In the genomic region with DNA sequence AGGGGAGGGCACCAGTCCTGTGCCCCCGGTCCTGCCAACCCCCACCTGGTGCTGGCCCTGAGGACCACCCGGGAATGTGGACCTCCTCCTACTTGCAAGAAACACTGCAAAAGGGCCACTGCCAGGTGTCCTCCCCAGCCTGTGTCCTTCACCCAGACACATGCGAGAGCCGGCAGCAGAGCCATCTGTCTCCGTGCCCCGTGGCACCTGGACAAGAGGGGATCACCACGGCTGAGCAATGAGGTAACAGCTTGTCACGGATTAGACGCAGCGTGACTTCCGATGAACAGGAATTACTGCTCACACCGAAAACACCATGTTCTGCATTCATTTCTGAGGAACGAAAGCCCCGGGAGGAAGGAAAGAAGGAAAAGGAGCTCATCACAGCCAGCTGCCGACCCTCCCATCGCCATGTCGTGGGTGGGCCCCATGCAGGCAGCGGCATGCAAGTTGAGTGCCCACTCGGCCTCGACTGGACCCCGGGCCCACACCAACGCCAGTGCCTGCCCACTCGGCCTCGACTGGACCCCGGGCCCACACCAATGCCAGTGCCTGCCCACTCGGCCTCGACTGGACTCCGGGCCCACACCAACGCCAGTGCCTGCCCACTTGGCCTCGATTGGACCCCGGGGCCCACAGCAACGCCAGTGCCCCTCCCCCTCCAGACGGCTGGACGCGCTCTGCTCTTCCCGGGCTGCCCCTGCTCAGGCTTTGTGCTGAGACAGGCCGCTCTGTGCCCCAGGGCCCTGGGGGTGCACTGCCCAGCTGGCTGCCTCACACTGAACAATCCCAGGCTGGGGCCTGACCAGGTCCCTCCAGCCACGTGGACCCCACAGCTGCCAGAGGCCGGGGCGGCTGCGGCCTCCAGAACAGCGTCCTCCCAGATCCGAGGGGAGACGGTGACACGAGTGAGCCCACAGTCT, we compare ENCODE assay signal across 19 cellular contexts. TPM values are rescaled to one million over a fixed set of nuclear protein-coding genes. Genes with fewer than 3 reads are reported as not detected.
DNase-seq lines count a peak whose midpoint lies in the region; ATAC-seq and TF ChIP-seq lines count a peak whose summit lies in the region.
"Had no signal": no experiment of that assay in that cellular context is flagged by ENCODE, and none has a peak within 500 bp of the region (broad histone marks: within the 10 kb centered on the region; RNA-seq: fewer than 3 reads in every experiment).

No MANE protein-coding gene starts in this region.

- POLR2A ChIA-PET in CD8-positive, alpha-beta T cell (lab: Charles Lee): no interaction called here

- WGBS in endodermal cell (ENCODE audit: insufficient coverage in 1 of 2, insufficient read length in 1 of 2), 2 experiments: 94 to 96% methylated on average over 31 to 45 of the region's 45 CpGs

- H3K27ac Mint-ChIP-seq in endodermal cell: no peak overlapping the region
- peak overlapping the region; percentile 87 for H3K27ac Mint-ChIP-seq in stimulated activated effector memory CD8-positive, alpha-beta T cell treated with anti-CD3 and anti-CD28 coated beads, Interleukin-12 subunit alpha, Interleukin-12 subunit beta, amount 100 ng/mL, for 72 hours
- H3K27ac Mint-ChIP-seq in CD8-positive, alpha-beta T cell: no peak overlapping the region
- no peak overlapping the region for H3K27ac Mint-ChIP-seq in progenitor cell of endocrine pancreas
- H3K27ac Mint-ChIP-seq: GM23338 had no signal

- DNase-seq in NCI-H2171 treated with DMSO at 0.1 percent for 48 hours (lab: John Stamatoyannopoulos, UW) (peak; percentile 50), NCI-H2171 (lab: John Stamatoyannopoulos, UW) (no peak), WERI-Rb-1 (peak; percentile 96), endodermal cell (no peak), SKM-1 treated with dmso at 0.1 percent for 144 hours (lab: John Stamatoyannopoulos, UW; ENCODE audit: unreplicated experiment) (no peak), progenitor cell of endocrine pancreas (ENCODE audit: low spot score, unreplicated experiment) (no peak)
- DNase-seq in stimulated activated effector memory CD8-positive, alpha-beta T cell treated with anti-CD3 and anti-CD28 coated beads, Interleukin-12 subunit alpha, Interleukin-12 subunit beta, amount 100 ng/mL, for 72 hours (ENCODE audit: low spot score in 2 of 2): no peak
- DNase-seq in CD8-positive, alpha-beta T cell: no peak
- DNase-seq: 8988T, HCEC 1CT, NCI-H1105, NCI-H2107, NCI-H345, NCI-H748 treated with DMSO at 0.1 percent for 48 hours, SHP77 treated with DMSO at 0.1 percent for 48 hours, SK-N-SH had no signal

- H3K4me3 ChIP-seq in WERI-Rb-1 (ENCODE audit: low read depth, low read length) (peak overlapping the region; percentile 32), endodermal cell (ENCODE audit: low read length) (no peak overlapping the region)
- H3K4me3 ChIP-seq in CD8-positive, alpha-beta T cell (ENCODE audit: low read depth, low read length): no peak overlapping the region
- H3K4me3 ChIP-seq: GM12878, GM23338 had no signal

- H3K27ac ChIP-seq in WERI-Rb-1 (peak overlapping the region; percentile 100), endodermal cell (ENCODE audit: low read depth, low read length) (peak overlapping the region; percentile 72)
- H3K27ac ChIP-seq in CD8-positive, alpha-beta T cell (ENCODE audit: low read depth, low read length): no peak overlapping the region

- TF ChIP-seq CTCF in WERI-Rb-1 (IDR thresholded peaks at IDR 0.05; ENCODE audit: low read depth, low read length): no peak
- TF ChIP-seq CTCF in endodermal cell (conservative IDR thresholded peaks at IDR 0.05): no peak
- TF ChIP-seq CTCF in CD8-positive, alpha-beta T cell (IDR thresholded peaks at IDR 0.05): no peak
- no peak for TF ChIP-seq CTCF in progenitor cell of endocrine pancreas (IDR thresholded peaks at IDR 0.05; ENCODE audit: unreplicated experiment)

- no peak for ATAC-seq in stimulated activated effector memory CD8-positive, alpha-beta T cell treated with anti-CD3 and anti-CD28 coated beads, Interleukin-12 subunit alpha, Interleukin-12 subunit beta, amount 100 ng/mL, for 72 hours
- no peak for ATAC-seq in CD8-positive, alpha-beta T cell
- ATAC-seq: GM12878, GM23338 had no signal

- peaks cover 2% of the 10 kb centered on the region for H3K4me1 Mint-ChIP-seq in endodermal cell
- peaks cover 6% of the 10 kb centered on the region for H3K4me1 Mint-ChIP-seq in stimulated activated effector memory CD8-positive, alpha-beta T cell treated with anti-CD3 and anti-CD28 coated beads, Interleukin-12 subunit alpha, Interleukin-12 subunit beta, amount 100 ng/mL, for 72 hours
- no peaks in the 10 kb centered on the region for H3K4me1 Mint-ChIP-seq in CD8-positive, alpha-beta T cell (ENCODE audit: low read depth)
- no peaks in the 10 kb centered on the region for H3K4me1 Mint-ChIP-seq in progenitor cell of endocrine pancreas (ENCODE audit: low read depth)
- H3K4me1 Mint-ChIP-seq: CD14-positive monocyte had no signal

- H3K9me3 ChIP-seq in WERI-Rb-1 (ENCODE audit: severe bottlenecking): no peaks in the 10 kb centered on the region
- no peaks in the 10 kb centered on the region for H3K9me3 ChIP-seq in endodermal cell (ENCODE audit: control insufficient read depth, low read length)
- no peaks in the 10 kb centered on the region for H3K9me3 ChIP-seq in CD8-positive, alpha-beta T cell (ENCODE audit: low read length)
- H3K9me3 ChIP-seq: SK-N-SH had no signal

- H3K36me3 Mint-ChIP-seq in endodermal cell (ENCODE audit: low read depth) (peaks cover 22% of the 10 kb centered on the region), progenitor cell of endocrine pancreas (ENCODE audit: insufficient read depth) (peaks cover 6% of the 10 kb centered on the region)
- H3K36me3 Mint-ChIP-seq in stimulated activated effector memory CD8-positive, alpha-beta T cell treated with anti-CD3 and anti-CD28 coated beads, Interleukin-12 subunit alpha, Interleukin-12 subunit beta, amount 100 ng/mL, for 72 hours: peaks cover 8% of the 10 kb centered on the region
- peaks cover 31% of the 10 kb centered on the region for H3K36me3 Mint-ChIP-seq in CD8-positive, alpha-beta T cell

- no peak overlapping the region for H3K9ac ChIP-seq in endodermal cell (ENCODE audit: extremely low read depth, low read length, poor library complexity, severe bottlenecking)
- H3K9ac ChIP-seq: SK-N-SH had no signal

- intact Hi-C loops in CD8-positive, alpha-beta T cell (cut with DNase I, micrococcal nuclease): no loop called here

- H3K9me3 Mint-ChIP-seq in endodermal cell (no peaks in the 10 kb centered on the region), progenitor cell of endocrine pancreas (ENCODE audit: low read depth) (no peaks in the 10 kb centered on the region)
- no peaks in the 10 kb centered on the region for H3K9me3 Mint-ChIP-seq in stimulated activated effector memory CD8-positive, alpha-beta T cell treated with anti-CD3 and anti-CD28 coated beads, Interleukin-12 subunit alpha, Interleukin-12 subunit beta, amount 100 ng/mL, for 72 hours
- no peaks in the 10 kb centered on the region for H3K9me3 Mint-ChIP-seq in CD8-positive, alpha-beta T cell
- H3K9me3 Mint-ChIP-seq: CD14-positive monocyte had no signal

- H3K27me3 ChIP-seq in WERI-Rb-1 (ENCODE audit: insufficient read depth, low read depth, severe bottlenecking) (no peaks in the 10 kb centered on the region), endodermal cell (ENCODE audit: control insufficient read depth, insufficient read depth, low read length, poor library complexity, severe bottlenecking) (no peaks in the 10 kb centered on the region)
- no peaks in the 10 kb centered on the region for H3K27me3 ChIP-seq in CD8-positive, alpha-beta T cell (ENCODE audit: insufficient read depth, low read length)

- CTCF ChIA-PET in CD8-positive, alpha-beta T cell (lab: Charles Lee): interaction anchor here (0.6 kb wide), 1 partner anchor 19 kb away, joined by 5 read pairs; no protein-coding TSS in a partner anchor

- no peaks in the 10 kb centered on the region for H3K4me1 ChIP-seq in endodermal cell (ENCODE audit: control insufficient read depth, insufficient read depth, low read length)
- no peaks in the 10 kb centered on the region for H3K4me1 ChIP-seq in CD8-positive, alpha-beta T cell (ENCODE audit: insufficient read depth, low read length)

- H3K36me3 ChIP-seq in WERI-Rb-1 (peaks cover 24% of the 10 kb centered on the region), endodermal cell (ENCODE audit: control insufficient read depth, insufficient read depth, low read length) (peaks cover 6% of the 10 kb centered on the region)
- H3K36me3 ChIP-seq in CD8-positive, alpha-beta T cell (ENCODE audit: insufficient read depth, low read length): no peaks in the 10 kb centered on the region

- H3K27me3 Mint-ChIP-seq in endodermal cell (ENCODE audit: insufficient read depth): no peaks in the 10 kb centered on the region
- H3K27me3 Mint-ChIP-seq in CD8-positive, alpha-beta T cell (ENCODE audit: low read depth): no peaks in the 10 kb centered on the region
- no peaks in the 10 kb centered on the region for H3K27me3 Mint-ChIP-seq in progenitor cell of endocrine pancreas

- H3K4me3 Mint-ChIP-seq in endodermal cell (no peak overlapping the region), progenitor cell of endocrine pancreas (ENCODE audit: low read depth) (no peak overlapping the region)
- H3K4me3 Mint-ChIP-seq in stimulated activated effector memory CD8-positive, alpha-beta T cell treated with anti-CD3 and anti-CD28 coated beads, Interleukin-12 subunit alpha, Interleukin-12 subunit beta, amount 100 ng/mL, for 72 hours: no peak overlapping the region
- no peak overlapping the region for H3K4me3 Mint-ChIP-seq in CD8-positive, alpha-beta T cell
- H3K4me3 Mint-ChIP-seq: CD14-positive monocyte, GM23338 had no signal

RNA-seq across cellular contexts. Expression of gene CHID1, which starts 22.1 kb away (rescaled TPM):
- total RNA-seq in endodermal cell: 10 to 100 TPM; 82.0 to 83.5 TPM
- polyA plus RNA-seq in endodermal cell (2013, experiment 1 of 2): 63.9 TPM
- polyA plus RNA-seq in endodermal cell (2013, experiment 2 of 2): 63.6 TPM
- 10 to 100 TPM; 16.0 to 18.1 TPM for total RNA-seq in CD8-positive, alpha-beta T cell
- 79.1 and 87.0 TPM in 2 replicates for total RNA-seq in progenitor cell of endocrine pancreas

RNA-seq across cellular contexts. Expression of gene AP2A2, which starts 37.1 kb away (rescaled TPM):
- total RNA-seq in endodermal cell (10 to 100 TPM; 79.4 to 97.7 TPM), progenitor cell of endocrine pancreas (86.6 and 88.8 TPM in 2 replicates)
- polyA plus RNA-seq in endodermal cell (2013, experiment 1 of 2): 62.5 TPM
- polyA plus RNA-seq in endodermal cell (2013, experiment 2 of 2): 49.7 TPM
- total RNA-seq in CD8-positive, alpha-beta T cell: 10 to 100 TPM; 38.6 to 44.3 TPM

RNA-seq across cellular contexts. Expression of gene TSPAN4, which starts 45.9 kb away (rescaled TPM):
- total RNA-seq in endodermal cell (10 to 100 TPM; 56.8 to 71.1 TPM), progenitor cell of endocrine pancreas (24.9 and 27.7 TPM in 2 replicates)
- polyA plus RNA-seq in endodermal cell (2013, experiment 1 of 2): 51.9 TPM
- 47.2 TPM for polyA plus RNA-seq in endodermal cell (2013, experiment 2 of 2)
- 1 to 10 TPM; 2.1 to 2.2 TPM for total RNA-seq in CD8-positive, alpha-beta T cell

RNA-seq across cellular contexts. Expression of gene POLR2L, which starts 46.2 kb away (rescaled TPM):
- total RNA-seq in endodermal cell (100 to 1,000 TPM; 139 to 148 TPM), progenitor cell of endocrine pancreas (89.6 and 97.9 TPM in 2 replicates)
- 111 TPM for polyA plus RNA-seq in endodermal cell (2013, experiment 1 of 2)
- 114 TPM for polyA plus RNA-seq in endodermal cell (2013, experiment 2 of 2)
- total RNA-seq in CD8-positive, alpha-beta T cell: 10 to 100 TPM; 22.8 to 26.2 TPM

RNA-seq across cellular contexts. Expression of gene CD151, which starts 55.8 kb away (rescaled TPM):
- 100 to 1,000 TPM; 139 to 165 TPM for total RNA-seq in endodermal cell
- polyA plus RNA-seq in endodermal cell (2013, experiment 1 of 2): 153 TPM
- polyA plus RNA-seq in endodermal cell (2013, experiment 2 of 2): 149 TPM
- total RNA-seq in CD8-positive, alpha-beta T cell: 10 to 100 TPM in 1 of 2 experiments, 1 to 10 TPM in 1; 8.7 to 11.9 TPM
- total RNA-seq in progenitor cell of endocrine pancreas: 154 and 160 TPM in 2 replicates

Comparison
In these comparisons a context has a peak if more than half of its experiments do, and no peak if none do; other contexts are left out.
1. DNase-seq: peak in NCI-H2171 treated with DMSO at 0.1 percent for 48 hours (single experiment) and WERI-Rb-1 (single experiment); none in NCI-H2171 (single experiment), endodermal cell (single experiment), stimulated activated effector memory CD8-positive, alpha-beta T cell treated with anti-CD3 and anti-CD28 coated beads, Interleukin-12 subunit alpha, Interleukin-12 subunit beta, amount 100 ng/mL, for 72 hours (0 of 2), SKM-1 treated with dmso at 0.1 percent for 144 hours (single experiment), CD8-positive, alpha-beta T cell (0 of 7) and progenitor cell of endocrine pancreas (single experiment).